8 cellular contexts compared by ENCODE assay signal in genomic region chr10:76086571-76087260, GRCh38.
DNase-seq lines count a peak whose midpoint lies in the region; ATAC-seq and TF ChIP-seq lines count a peak whose summit lies in the region.

No MANE protein-coding gene starts in this region.

- H3K36me3 Mint-ChIP-seq in progenitor cell of endocrine pancreas (ENCODE audit: insufficient read depth) = peaks cover 2% of the 10 kb centered on the region
- no peaks in the 10 kb centered on the region for H3K36me3 Mint-ChIP-seq in activated CD4-positive, alpha-beta memory T cell treated with anti-CD3 and anti-CD28 coated beads, Interleukin-2, amount 10 ng/mL, durations not matched to agents 7 days and 5 days (ENCODE audit: low read depth)

- peak; percentile 52 for TF ChIP-seq CTCF in progenitor cell of endocrine pancreas (IDR thresholded peaks at IDR 0.05; ENCODE audit: unreplicated experiment)

- no peak overlapping the region for H3K27ac Mint-ChIP-seq in progenitor cell of endocrine pancreas
- no peak overlapping the region for H3K27ac Mint-ChIP-seq in activated CD4-positive, alpha-beta memory T cell treated with anti-CD3 and anti-CD28 coated beads, Interleukin-2, amount 10 ng/mL, durations not matched to agents 7 days and 5 days

- no peaks in the 10 kb centered on the region for H3K27me3 Mint-ChIP-seq in progenitor cell of endocrine pancreas
- H3K27me3 Mint-ChIP-seq in activated CD4-positive, alpha-beta memory T cell treated with anti-CD3 and anti-CD28 coated beads, Interleukin-2, amount 10 ng/mL, durations not matched to agents 7 days and 5 days = no peaks in the 10 kb centered on the region

- H3K4me1 Mint-ChIP-seq in progenitor cell of endocrine pancreas (ENCODE audit: low read depth) = peaks cover 18% of the 10 kb centered on the region
- no peaks in the 10 kb centered on the region for H3K4me1 Mint-ChIP-seq in activated CD4-positive, alpha-beta memory T cell treated with anti-CD3 and anti-CD28 coated beads, Interleukin-2, amount 10 ng/mL, durations not matched to agents 7 days and 5 days

- DNase-seq in GM04503 (ENCODE audit: low read depth) (peak; percentile 29), NOMO-1 treated with dmso at 0.1 percent for 144 hours (lab: John Stamatoyannopoulos, UW; ENCODE audit: unreplicated experiment) (peak; percentile 61), fibroblast of gingiva (ENCODE audit: low read depth) (peak; percentile 12), progenitor cell of endocrine pancreas (ENCODE audit: low spot score, unreplicated experiment) (no peak), NCI-H1092 (lab: John Stamatoyannopoulos, UW) (no peak), pons (ENCODE audit: low spot score) (no peak)
- DNase-seq in activated CD4-positive, alpha-beta memory T cell treated with anti-CD3 and anti-CD28 coated beads, Interleukin-2, amount 10 ng/mL, durations not matched to agents 7 days and 5 days = no peak

- peaks cover 7% of the 10 kb centered on the region for H3K9me3 Mint-ChIP-seq in progenitor cell of endocrine pancreas (ENCODE audit: low read depth)
- H3K9me3 Mint-ChIP-seq in activated CD4-positive, alpha-beta memory T cell treated with anti-CD3 and anti-CD28 coated beads, Interleukin-2, amount 10 ng/mL, durations not matched to agents 7 days and 5 days = no peaks in the 10 kb centered on the region

- CTCF ChIA-PET in activated CD4-positive, alpha-beta memory T cell treated with anti-CD3 and anti-CD28 coated beads, Interleukin-2, amount 10 ng/mL, durations not matched to agents 7 days and 5 days (lab: Charles Lee) = no interaction called here

- peak; percentile 52 for ATAC-seq in HG02623 (IDR thresholded peaks at IDR 0.05; ENCODE audit: unreplicated experiment)

- POLR2A ChIA-PET in activated CD4-positive, alpha-beta memory T cell treated with anti-CD3 and anti-CD28 coated beads, Interleukin-2, amount 10 ng/mL, durations not matched to agents 7 days and 5 days (lab: Charles Lee) = no interaction called here

- H3K4me3 Mint-ChIP-seq in progenitor cell of endocrine pancreas (ENCODE audit: low read depth) = no peak overlapping the region
- no peak overlapping the region for H3K4me3 Mint-ChIP-seq in activated CD4-positive, alpha-beta memory T cell treated with anti-CD3 and anti-CD28 coated beads, Interleukin-2, amount 10 ng/mL, durations not matched to agents 7 days and 5 days

Comparison
In these comparisons a context has a peak if more than half of its experiments do, and no peak if none do; other contexts are left out.
1. DNase-seq: peak in GM04503 (single experiment), NOMO-1 treated with dmso at 0.1 percent for 144 hours (single experiment) and fibroblast of gingiva (single experiment); none in progenitor cell of endocrine pancreas (single experiment), NCI-H1092 (single experiment), pons (single experiment) and activated CD4-positive, alpha-beta memory T cell treated with anti-CD3 and anti-CD28 coated beads, Interleukin-2, amount 10 ng/mL, durations not matched to agents 7 days and 5 days (single experiment).